In genomic region chrX:87005183-87005582, GRCh38 we compare ENCODE assay signal across 7 cellular contexts.
"Had no signal": no experiment of that assay in that cellular context is flagged by ENCODE, and none has a peak within 500 bp of the region (broad histone marks: within the 10 kb centered on the region; RNA-seq: fewer than 3 reads in every experiment).

No MANE protein-coding gene starts in this region.

- DNase-seq: IMR-90, KBM-7, KG1 had no signal

- FAIRE-seq: HepG2, HTR-8/SVneo, K562 had no signal

- H3K27ac ChIP-seq: HL-60 had no signal

- H3K4me3 ChIP-seq: K562 had no signal

- ATAC-seq: HepG2, K562 had no signal
